Comparison of ENCODE assay signal across 12 cellular contexts in the genomic region with DNA sequence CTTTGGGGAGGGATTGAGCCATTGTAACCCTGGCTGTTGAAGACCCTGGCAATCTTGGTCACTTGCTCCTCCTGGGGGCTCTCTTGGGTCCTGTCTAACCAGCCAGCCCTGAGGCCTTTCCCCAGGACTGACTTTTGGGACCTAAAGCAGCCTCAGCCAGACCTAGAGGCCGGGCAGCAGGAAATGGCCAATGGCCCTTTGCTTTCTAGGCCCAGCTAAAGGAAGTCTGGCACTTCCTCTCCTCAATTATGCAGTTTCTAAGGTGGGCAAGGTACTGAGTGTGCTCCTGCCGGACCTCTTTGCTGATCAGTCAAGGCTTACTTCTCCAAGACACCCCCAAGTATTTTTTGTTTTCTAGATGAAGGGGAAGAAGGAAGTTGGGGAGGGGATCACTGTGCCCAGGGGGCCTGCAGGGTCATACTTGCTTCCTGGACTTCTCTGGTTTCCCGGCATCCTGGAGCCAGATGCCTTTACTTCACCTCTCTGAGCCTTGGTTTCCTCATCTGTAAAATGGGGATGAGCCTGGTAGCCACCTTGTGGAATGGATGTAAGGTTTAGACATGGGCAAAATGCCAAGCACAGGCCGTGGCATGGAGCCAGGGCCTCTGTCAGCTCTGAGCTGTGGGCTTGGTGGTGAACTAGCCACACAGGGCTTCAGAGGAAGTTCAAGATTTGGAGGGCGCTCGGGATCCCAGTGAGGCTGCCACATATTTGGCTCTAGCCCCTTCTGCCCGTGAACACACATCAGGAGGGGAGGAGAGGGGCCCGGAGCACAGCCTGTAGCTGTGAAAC. TPM values are rescaled to one million over a fixed set of nuclear protein-coding genes. Genes with fewer than 3 reads are reported as not detected.
DNase-seq lines count a peak whose midpoint lies in the region; ATAC-seq, FAIRE-seq and TF ChIP-seq lines count a peak whose summit lies in the region.
"Had no signal": no experiment of that assay in that cellular context is flagged by ENCODE, and none has a peak within 500 bp of the region (broad histone marks: within the 10 kb centered on the region; RNA-seq: fewer than 3 reads in every experiment).

No MANE protein-coding gene starts in this region.

- no peak for FAIRE-seq in small intestine (lab: Jason Lieb, UNC)
- FAIRE-seq: D721Med had no signal

- H3K4me3 Mint-ChIP-seq in CD4-positive, alpha-beta memory T cell: no peak overlapping the region
- H3K4me3 Mint-ChIP-seq in naive B cell: peak overlapping the region in 1 of 8 donors; percentile 25
- no peak overlapping the region for H3K4me3 Mint-ChIP-seq in WTC11

- no peaks in the 10 kb centered on the region for H3K36me3 ChIP-seq in CD4-positive, alpha-beta memory T cell (ENCODE audit: insufficient read depth, low read length)
- no peaks in the 10 kb centered on the region for H3K36me3 ChIP-seq in small intestine (ENCODE audit: control insufficient read depth in 2 of 2, insufficient read depth in 2 of 2, low read length in 2 of 2)
- H3K36me3 ChIP-seq: upper lobe of right lung had no signal

- H3K36me3 Mint-ChIP-seq in CD4-positive, alpha-beta memory T cell: no peaks in the 10 kb centered on the region
- no peaks in the 10 kb centered on the region for H3K36me3 Mint-ChIP-seq in naive B cell
- H3K36me3 Mint-ChIP-seq in WTC11: no peaks in the 10 kb centered on the region

- no peak overlapping the region for H3K27ac ChIP-seq in CD4-positive, alpha-beta memory T cell (ENCODE audit: low read depth, low read length)
- no peak overlapping the region for H3K27ac ChIP-seq in small intestine (ENCODE audit: low read depth in 1 of 2, low read length in 1 of 2)
- H3K27ac ChIP-seq: upper lobe of right lung had no signal

- H3K27me3 Mint-ChIP-seq in CD4-positive, alpha-beta memory T cell: no peaks in the 10 kb centered on the region
- H3K27me3 Mint-ChIP-seq in naive B cell (peaks cover 0 to 10% (median 4%) of the 10 kb centered on the region in 3 donors), WTC11 (ENCODE audit: low read depth) (no peaks in the 10 kb centered on the region)

- peak in 3 of 5 donors; percentile 3 to 6 (median 6) for DNase-seq in CD4-positive, alpha-beta memory T cell
- peak; percentile 57 for DNase-seq in KBM-7
- peak; percentile 41 to 50 for DNase-seq in cardiac fibroblast (ENCODE audit: low read depth in 2 of 2)
- no peak for DNase-seq in naive B cell
- DNase-seq in small intestine: no peak
- DNase-seq in WTC11 (ENCODE audit: low spot score): no peak
- DNase-seq in omental fat pad (ENCODE audit: low spot score): no peak
- DNase-seq: activated T-cell treated with anti-CD3 and anti-CD28 coated beads, Interleukin-2, amount 50 U/mL, for 1 hour; T-helper 1 cell; upper lobe of right lung had no signal

- H3K9me3 Mint-ChIP-seq in CD4-positive, alpha-beta memory T cell: peaks cover 0 to 2% (median 0%) of the 10 kb centered on the region in 8 donors
- no peaks in the 10 kb centered on the region for H3K9me3 Mint-ChIP-seq in naive B cell
- H3K9me3 Mint-ChIP-seq in WTC11: no peaks in the 10 kb centered on the region

- TF ChIP-seq CTCF in cardiac fibroblast (IDR thresholded peaks at IDR 0.05; ENCODE audit: low read depth, low read length): no peak
- no peak for TF ChIP-seq CTCF in WTC11 (IDR thresholded peaks at IDR 0.05)
- TF ChIP-seq CTCF in omental fat pad (IDR thresholded peaks at IDR 0.05): no peak

- no peak for ATAC-seq in naive B cell (ENCODE audit: low read depth in 2 of 2)
- no peak for ATAC-seq in WTC11
- ATAC-seq in HG03378 (IDR thresholded peaks at IDR 0.05; ENCODE audit: unreplicated experiment): no peak
- ATAC-seq in omental fat pad (ENCODE audit: low FRiP score): no peak
- ATAC-seq: upper lobe of right lung had no signal

- H3K27ac Mint-ChIP-seq in CD4-positive, alpha-beta memory T cell: peak overlapping the region in 1 of 7 donors; percentile 19
- H3K27ac Mint-ChIP-seq in naive B cell (peak overlapping the region in 4 of 6 donors; percentile 12 to 88 (median 48)), WTC11 (no peak overlapping the region)

- H3K4me3 ChIP-seq in CD4-positive, alpha-beta memory T cell (ENCODE audit: low read length in 2 of 2): no peak overlapping the region
- H3K4me3 ChIP-seq in cardiac fibroblast (replicated peaks in 1 of 2; ENCODE audit: low read depth in 2 of 2, low read length in 2 of 2) (no peak overlapping the region), small intestine (ENCODE audit: low read depth in 1 of 2, low read length in 2 of 2) (no peak overlapping the region)
- H3K4me3 ChIP-seq: upper lobe of right lung had no signal

- intact Hi-C loops in CD4-positive, alpha-beta memory T cell (cut with micrococcal nuclease): no loop called here

- POLR2A ChIA-PET in CD4-positive, alpha-beta memory T cell (lab: Charles Lee; ENCODE audit: partially characterized antibody): no interaction called here
- POLR2A ChIA-PET in WTC11 (lab: Charles Lee): no interaction called here

- H3K4me1 ChIP-seq in CD4-positive, alpha-beta memory T cell (ENCODE audit: insufficient read depth, low read length): no peaks in the 10 kb centered on the region
- peaks cover 2 to 5% of the 10 kb centered on the region in 2 donors for H3K4me1 ChIP-seq in small intestine (ENCODE audit: control insufficient read depth in 2 of 2, insufficient read depth in 1 of 2, low read depth in 1 of 2, low read length in 1 of 2)

- H3K4me1 Mint-ChIP-seq in CD4-positive, alpha-beta memory T cell: peaks cover 0 to 6% (median 2%) of the 10 kb centered on the region in 4 donors
- H3K4me1 Mint-ChIP-seq in naive B cell (peaks cover 35 to 64% (median 55%) of the 10 kb centered on the region in 3 donors), WTC11 (peaks cover 9% of the 10 kb centered on the region)

- in situ Hi-C loops in KBM-7 (cut with MboI; ENCODE audit: low pct_unique_long_range_greater_than_20kb, low sequenced_read_pairs): no loop called here

- 58 to 78% (median 62%) methylated on average over 8 of the region's 8 CpGs for WGBS in small intestine, 3 donors

- H3K27me3 ChIP-seq in CD4-positive, alpha-beta memory T cell (ENCODE audit: insufficient read depth, low read length): no peaks in the 10 kb centered on the region
- H3K27me3 ChIP-seq in small intestine (ENCODE audit: control insufficient read depth in 2 of 2, insufficient read depth in 2 of 2, low read length in 2 of 2): no peaks in the 10 kb centered on the region
- H3K27me3 ChIP-seq: upper lobe of right lung had no signal

- no peaks in the 10 kb centered on the region for H3K9me3 ChIP-seq in CD4-positive, alpha-beta memory T cell (ENCODE audit: control insufficient read depth in 1 of 2, low read length in 2 of 2)
- no peaks in the 10 kb centered on the region for H3K9me3 ChIP-seq in small intestine (ENCODE audit: control insufficient read depth, low read depth)
- H3K9me3 ChIP-seq: upper lobe of right lung had no signal

- CTCF ChIA-PET in CD4-positive, alpha-beta memory T cell (lab: Charles Lee; ENCODE audit: partially characterized antibody): no interaction called here
- CTCF ChIA-PET in WTC11 (lab: Charles Lee): interaction anchor here (0.6 to 2.0 kb wide), 3 partner anchors 36 to 195 kb away, joined by 3 to 8 read pairs (median 3); no protein-coding TSS in a partner anchor

TF ChIP-seq in WTC11, 78 proteins besides CTCF, POLR2A, EP300 and RAD21:
- TF ChIP-seq ZNF671 (CRISPR knock-in tag; IDR thresholded peaks at IDR 0.05) (no peak), ZNF138 (CRISPR knock-in tag; conservative IDR thresholded peaks at IDR 0.05) (no peak), ZMAT4 (CRISPR knock-in tag; IDR thresholded peaks at IDR 0.05) (no peak), OVOL2 (CRISPR knock-in tag; IDR thresholded peaks at IDR 0.05; ENCODE audit: borderline replicate concordance) (no peak), PRRX2 (CRISPR knock-in tag; IDR thresholded peaks at IDR 0.05) (no peak), ZNF423 (CRISPR knock-in tag; IDR thresholded peaks at IDR 0.05) (no peak), ATF1 (CRISPR knock-in tag; IDR thresholded peaks at IDR 0.05) (no peak)

RNA-seq across cellular contexts. Expression of gene CX3CL1, which starts 8.6 kb away (rescaled TPM):
- total RNA-seq in CD4-positive, alpha-beta memory T cell: not detected
- polyA plus RNA-seq in CD4-positive, alpha-beta memory T cell: not detected
- polyA plus RNA-seq in naive B cell (ENCODE audit: low read depth in 6 of 6): not detected
- polyA plus RNA-seq in small intestine: 10 to 100 TPM in 1 of 3 donors, under 1 TPM in 2; 0.67 to 18.6 (median 0.81) TPM
- total RNA-seq in WTC11 (2021): 0.66 to 1.2 TPM (median 1.1 TPM) in 3 replicates
- 10 to 100 TPM in 2 of 4 donors, 1 to 10 TPM in 2; 7.1 to 59.7 (median 11.9) TPM for total RNA-seq in omental fat pad

RNA-seq across cellular contexts. Expression of gene CCL22, which starts 22.3 kb away (rescaled TPM):
- under 1 TPM in 1 of 2 experiments, not detected in 1; 0.26 TPM for total RNA-seq in CD4-positive, alpha-beta memory T cell
- polyA plus RNA-seq in CD4-positive, alpha-beta memory T cell: not detected
- polyA plus RNA-seq in naive B cell (ENCODE audit: low read depth in 6 of 6) (not detected), small intestine (under 1 TPM in 1 of 3 donors, not detected in 2; 0.16 TPM)
- total RNA-seq in WTC11 (2021) (0.35 to 0.60 TPM (median 0.44 TPM) in 3 replicates), omental fat pad (1 to 10 TPM in 1 of 4 donors, not detected in 3; 6.7 TPM)

RNA-seq across cellular contexts. Expression of gene CCL17, which starts 23.7 kb away (rescaled TPM):
- total RNA-seq in CD4-positive, alpha-beta memory T cell: not detected
- not detected for polyA plus RNA-seq in CD4-positive, alpha-beta memory T cell
- polyA plus RNA-seq in naive B cell (ENCODE audit: low read depth in 6 of 6) (not detected), small intestine (under 1 TPM in 1 of 3 donors, not detected in 2; 0.45 TPM)
- total RNA-seq in WTC11 (2021) (not detected in 3 replicates), omental fat pad (not detected)

Comparison
In these comparisons a context has a peak if more than half of its experiments do, and no peak if none do; other contexts are left out.
1. DNase-seq: peak in CD4-positive, alpha-beta memory T cell (3 of 5), KBM-7 (single experiment) and cardiac fibroblast (2 of 2); none in naive B cell (single experiment), small intestine (single experiment), WTC11 (single experiment) and omental fat pad (single experiment).